ENCODE assay signal across 17 cellular contexts in genomic region chr7:66415659-66416265, GRCh38.
DNase-seq lines count a peak whose midpoint lies in the region; ATAC-seq and TF ChIP-seq lines count a peak whose summit lies in the region.
"Had no signal": no experiment of that assay in that cellular context is flagged by ENCODE, and none has a peak within 500 bp of the region (broad histone marks: within the 10 kb centered on the region; RNA-seq: fewer than 3 reads in every experiment).

No MANE protein-coding gene starts in this region.

- H3K27ac ChIP-seq in brain microvascular endothelial cell (no peak overlapping the region), aorta (ENCODE audit: low read depth in 1 of 2, low read length in 2 of 2) (no peak overlapping the region)
- H3K27ac ChIP-seq: C4-2B, RWPE1, SJCRH30 had no signal

- no peaks in the 10 kb centered on the region for H3K9me3 ChIP-seq in aorta (ENCODE audit: control insufficient read depth, low read length)
- H3K9me3 ChIP-seq: SJCRH30 had no signal

- no peak for TF ChIP-seq CTCF in brain microvascular endothelial cell (IDR thresholded peaks at IDR 0.05; ENCODE audit: low read depth, low read length, missing control alignments)

- intact Hi-C loops in aorta (cut with DNase I): no loop called here

- in situ Hi-C loops in brain microvascular endothelial cell (cut with HindIII; ENCODE audit: low pct_ligation_motif_present, low sequenced_read_pairs): no loop called here

- ATAC-seq in aorta (ENCODE audit: low FRiP score): no peak

- H3K4me3 ChIP-seq in brain microvascular endothelial cell (ENCODE audit: low read depth, low read length) (no peak overlapping the region), aorta (ENCODE audit: low read length in 2 of 2) (no peak overlapping the region)
- H3K4me3 ChIP-seq: SJCRH30 had no signal

- H3K36me3 ChIP-seq in brain microvascular endothelial cell (replicated peaks) (no peaks in the 10 kb centered on the region), aorta (ENCODE audit: control insufficient read depth in 1 of 2, insufficient read depth in 2 of 2, low read length in 1 of 2) (no peaks in the 10 kb centered on the region)
- H3K36me3 ChIP-seq: SJCRH30 had no signal

- no peaks in the 10 kb centered on the region for H3K4me1 ChIP-seq in aorta (ENCODE audit: control insufficient read depth in 1 of 2, insufficient read depth in 2 of 2, low read length in 2 of 2)
- H3K4me1 ChIP-seq: SJCRH30 had no signal

- H3K27me3 ChIP-seq in brain microvascular endothelial cell (replicated peaks): no peaks in the 10 kb centered on the region
- no peaks in the 10 kb centered on the region for H3K27me3 ChIP-seq in aorta (ENCODE audit: control insufficient read depth in 1 of 2, insufficient read depth in 2 of 2, low read length in 1 of 2)
- H3K27me3 ChIP-seq: SJCRH30 had no signal

- 79 to 82% methylated on average over 4 of the region's 4 CpGs for WGBS in aorta, 2 donors

- DNase-seq in EH (ENCODE audit: low read depth) (peak; percentile 57), M059J (ENCODE audit: low read depth) (peak; percentile 46), brain microvascular endothelial cell (peak; percentile 50), D341Med (ENCODE audit: low spot score) (no peak), aorta (no peak), NCI-H128 (lab: John Stamatoyannopoulos, UW; ENCODE audit: unreplicated experiment) (no peak)
- DNase-seq in stimulated activated CD4-positive, alpha-beta T cell treated with anti-CD3 and anti-CD28 coated beads, Interleukin-1b, Interleukin-23, amount 100 ng/mL, for 48 hours: no peak
- DNase-seq: GF-D8, GOT3, Kasumi-1, NCI-H146, NCI-H2081 treated with DMSO at 0.1 percent for 48 hours, NCI-H524 treated with DMSO at 0.1 percent for 48 hours, SJCRH30, SW 1271 had no signal

Comparison
In these comparisons a context has a peak if more than half of its experiments do, and no peak if none do; other contexts are left out.
1. DNase-seq: peak in EH (single experiment), M059J (single experiment) and brain microvascular endothelial cell (single experiment); none in D341Med (single experiment), stimulated activated CD4-positive, alpha-beta T cell treated with anti-CD3 and anti-CD28 coated beads, Interleukin-1b, Interleukin-23, amount 100 ng/mL, for 48 hours (single experiment), aorta (0 of 2) and NCI-H128 (single experiment).